Comparison of ENCODE assay signal across 1 cellular context in the genomic region with DNA sequence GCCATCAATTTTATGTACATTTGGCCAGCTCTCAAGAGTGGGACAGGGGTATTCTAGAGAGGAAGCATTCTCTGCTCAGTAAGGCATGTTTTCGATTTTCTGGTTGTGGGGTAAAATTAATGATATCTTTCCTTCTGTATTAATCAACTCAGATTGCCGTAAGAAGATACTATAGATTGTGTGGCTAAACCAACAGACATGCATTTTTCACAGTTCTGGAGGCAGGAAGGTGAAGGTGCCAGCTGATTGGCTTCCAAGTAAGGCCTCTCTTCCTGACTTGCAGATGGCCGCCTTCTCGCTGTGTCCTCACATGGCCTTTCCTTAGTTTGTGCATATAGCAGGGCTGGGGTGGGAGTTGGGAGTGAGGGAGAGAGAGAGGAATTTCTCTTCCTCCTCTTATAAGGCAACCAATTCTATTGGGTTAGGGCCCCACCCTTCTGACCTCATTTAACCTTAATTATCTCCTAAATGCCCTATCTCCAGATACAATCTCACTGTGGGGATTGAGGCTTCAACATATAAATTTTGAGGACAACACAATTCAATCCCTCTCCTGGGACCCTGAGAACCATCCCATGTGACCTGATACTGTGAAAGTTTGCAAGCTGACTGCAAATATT.
TF ChIP-seq lines count a peak whose summit lies in the region.

No MANE protein-coding gene starts in this region.

TF ChIP-seq in HEK293, 187 proteins besides CTCF, POLR2A, EP300 and RAD21 (continued from another document):
- TF ChIP-seq, protein P1, sequence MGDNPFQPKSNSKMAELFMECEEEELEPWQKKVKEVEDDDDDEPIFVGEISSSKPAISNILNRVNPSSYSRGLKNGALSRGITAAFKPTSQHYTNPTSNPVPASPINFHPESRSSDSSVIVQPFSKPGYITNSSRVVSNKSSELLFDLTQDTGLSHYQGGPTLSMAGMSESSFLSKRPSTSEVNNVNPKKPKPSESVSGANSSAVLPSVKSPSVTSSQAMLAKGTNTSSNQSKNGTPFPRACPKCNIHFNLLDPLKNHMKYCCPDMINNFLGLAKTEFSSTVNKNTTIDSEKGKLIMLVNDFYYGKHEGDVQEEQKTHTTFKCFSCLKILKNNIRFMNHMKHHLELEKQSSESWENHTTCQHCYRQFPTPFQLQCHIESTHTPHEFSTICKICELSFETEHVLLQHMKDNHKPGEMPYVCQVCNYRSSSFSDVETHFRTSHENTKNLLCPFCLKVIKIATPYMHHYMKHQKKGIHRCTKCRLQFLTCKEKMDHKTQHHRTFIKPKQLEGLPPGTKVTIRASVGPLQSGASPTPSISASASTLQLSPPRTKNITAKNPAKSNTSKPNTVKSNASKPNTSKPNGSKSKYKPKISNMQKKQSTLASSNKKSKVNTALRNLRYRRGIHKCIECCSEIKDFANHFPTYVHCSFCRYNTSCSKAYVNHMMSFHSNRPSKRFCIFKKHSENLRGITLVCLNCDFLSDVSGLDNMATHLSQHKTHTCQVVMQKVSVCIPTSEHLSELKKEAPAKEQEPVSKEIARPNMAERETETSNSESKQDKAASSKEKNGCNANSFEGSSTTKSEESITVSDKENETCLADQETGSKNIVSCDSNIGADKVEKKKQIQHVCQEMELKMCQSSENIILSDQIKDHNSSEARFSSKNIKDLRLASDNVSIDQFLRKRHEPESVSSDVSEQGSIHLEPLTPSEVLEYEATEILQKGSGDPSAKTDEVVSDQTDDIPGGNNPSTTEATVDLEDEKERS (tag by site-specific recombination; IDR thresholded peaks at IDR 0.05), result peak; percentile 50; the same call in 1 of the 2 replicates
- TF ChIP-seq ZNF19 (tag by site-specific recombination; IDR thresholded peaks at IDR 0.05; ENCODE audit: low read depth) (no peak), SP3 (tag by site-specific recombination; IDR thresholded peaks at IDR 0.05) (no peak), ZNF398 (tag by site-specific recombination; IDR thresholded peaks at IDR 0.05) (no peak), ZNF239 (tag by site-specific recombination; IDR thresholded peaks at IDR 0.05) (no peak), ZNF645 (tag by site-specific recombination; IDR thresholded peaks at IDR 0.05) (no peak), ZIC2 (tag by site-specific recombination; IDR thresholded peaks at IDR 0.05) (no peak), ZNF658 (tag by site-specific recombination; IDR thresholded peaks at IDR 0.05) (no peak)
